ENCODE assay signal across 15 cellular contexts in the genomic region with DNA sequence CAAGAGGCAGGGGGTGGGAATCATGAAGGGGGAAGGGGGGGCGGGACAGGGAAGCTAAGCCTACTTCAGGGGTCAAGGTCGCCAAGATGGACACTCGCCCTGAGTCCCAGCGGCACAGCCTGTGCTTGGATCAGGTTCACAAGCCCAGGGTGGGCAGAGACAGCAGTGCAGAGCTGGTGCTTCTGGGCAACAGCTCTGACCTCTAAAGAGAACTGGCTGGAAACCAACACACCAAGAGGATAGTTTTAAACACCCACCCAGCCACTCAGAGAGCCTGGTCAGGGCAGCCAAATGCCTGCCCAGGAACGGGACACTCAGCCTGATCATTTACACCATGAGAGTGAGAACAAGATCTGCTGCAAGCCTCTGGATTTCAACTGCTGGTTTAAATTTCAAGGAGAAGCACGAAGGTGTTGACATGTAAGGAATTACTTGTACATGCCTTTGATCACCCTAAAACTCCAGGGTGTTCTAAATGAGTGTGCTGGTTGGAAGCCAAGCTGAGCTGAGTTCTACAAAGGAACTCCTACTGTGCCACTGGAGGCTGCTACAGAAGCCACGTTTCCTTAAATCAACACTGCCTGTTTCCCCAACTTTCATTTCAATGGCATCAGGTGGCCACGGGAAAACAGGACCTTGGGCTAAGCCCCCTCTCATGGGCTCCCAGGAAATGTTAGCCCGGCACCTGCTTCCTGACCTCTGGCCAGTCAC.
DNase-seq lines count a peak whose midpoint lies in the region; ATAC-seq and TF ChIP-seq lines count a peak whose summit lies in the region.
"Had no signal": no experiment of that assay in that cellular context is flagged by ENCODE, and none has a peak within 500 bp of the region (broad histone marks: within the 10 kb centered on the region; RNA-seq: fewer than 3 reads in every experiment).

No MANE protein-coding gene starts in this region.

- no peaks in the 10 kb centered on the region for H3K9me3 Mint-ChIP-seq in activated CD4-positive, alpha-beta T cell treated with anti-CD3 and anti-CD28 coated beads, Interleukin-2, amount 10 ng/mL, durations not matched to agents 24 days and 14 days

- intact Hi-C loops in right cardiac atrium (cut with DNase I): no loop called here
- intact Hi-C loops in activated CD4-positive, alpha-beta T cell treated with anti-CD3 and anti-CD28 coated beads, Interleukin-2, amount 10 ng/mL, durations not matched to agents 24 days and 14 days (cut with micrococcal nuclease): no loop called here

- no peak overlapping the region for H3K27ac ChIP-seq in brain microvascular endothelial cell
- H3K27ac ChIP-seq in right cardiac atrium (ENCODE audit: low read length): peak overlapping the region; percentile 83
- H3K27ac ChIP-seq in skeletal muscle tissue (ENCODE audit: low read depth, low read length): peak overlapping the region; percentile 72
- H3K27ac ChIP-seq: ascending aorta, tibial nerve had no signal

- H3K4me1 ChIP-seq in right cardiac atrium (ENCODE audit: control insufficient read depth, insufficient read depth, low read length) (peaks cover 5% of the 10 kb centered on the region), skeletal muscle tissue (ENCODE audit: control insufficient read depth in 3 of 3, insufficient read depth in 3 of 3, low read length in 3 of 3) (peaks cover 21 to 31% (median 26%) of the 10 kb centered on the region in 3 donors)

- WGBS in right cardiac atrium: 70% methylated on average over 9 of the region's 9 CpGs

- TF ChIP-seq CTCF in brain microvascular endothelial cell (IDR thresholded peaks at IDR 0.05; ENCODE audit: low read depth, low read length, missing control alignments): no peak

- no peaks in the 10 kb centered on the region for H3K36me3 ChIP-seq in brain microvascular endothelial cell (replicated peaks)
- H3K36me3 ChIP-seq in skeletal muscle tissue (ENCODE audit: control insufficient read depth in 3 of 3, insufficient read depth in 3 of 3, low read length in 3 of 3): no peaks in the 10 kb centered on the region
- H3K36me3 ChIP-seq: ascending aorta, tibial nerve had no signal

- no peaks in the 10 kb centered on the region for H3K36me3 Mint-ChIP-seq in activated CD4-positive, alpha-beta T cell treated with anti-CD3 and anti-CD28 coated beads, Interleukin-2, amount 10 ng/mL, durations not matched to agents 24 days and 14 days (ENCODE audit: low read depth)

- H3K4me1 Mint-ChIP-seq in activated CD4-positive, alpha-beta T cell treated with anti-CD3 and anti-CD28 coated beads, Interleukin-2, amount 10 ng/mL, durations not matched to agents 24 days and 14 days: no peaks in the 10 kb centered on the region

- H3K27ac Mint-ChIP-seq in activated CD4-positive, alpha-beta T cell treated with anti-CD3 and anti-CD28 coated beads, Interleukin-2, amount 10 ng/mL, durations not matched to agents 24 days and 14 days: no peak overlapping the region

- peak overlapping the region; percentile 17 to 40 (median 22) for H3K9ac ChIP-seq in skeletal muscle tissue (ENCODE audit: low read depth in 1 of 3, low read length in 3 of 3)

- no peaks in the 10 kb centered on the region for H3K27me3 Mint-ChIP-seq in activated CD4-positive, alpha-beta T cell treated with anti-CD3 and anti-CD28 coated beads, Interleukin-2, amount 10 ng/mL, durations not matched to agents 24 days and 14 days

- DNase-seq in NCI-H2107 treated with DMSO at 0.1 percent for 48 hours (lab: John Stamatoyannopoulos, UW; ENCODE audit: unreplicated experiment): peak; percentile 10
- DNase-seq in NCI-H2107 (lab: John Stamatoyannopoulos, UW): no peak
- peak; percentile 20 for DNase-seq in brain microvascular endothelial cell
- peak; percentile 57 to 81 (median 70) for DNase-seq in right cardiac atrium
- no peak for DNase-seq in activated CD4-positive, alpha-beta T cell treated with anti-CD3 and anti-CD28 coated beads, Interleukin-2, amount 10 ng/mL, durations not matched to agents 24 days and 14 days
- DNase-seq in RPMI8226: no peak
- DNase-seq: H7, mammary epithelial cell, NCI-H2081 treated with DMSO at 0.1 percent for 48 hours, PC-3 had no signal

- H3K4me3 ChIP-seq in brain microvascular endothelial cell (ENCODE audit: low read depth, low read length) (no peak overlapping the region), right cardiac atrium (ENCODE audit: low read length) (no peak overlapping the region), skeletal muscle tissue (ENCODE audit: low read length in 3 of 3) (peak overlapping the region in 2 of 3 donors; percentile 15 to 24)
- H3K4me3 ChIP-seq: ascending aorta, tibial nerve had no signal

- in situ Hi-C loops in brain microvascular endothelial cell (cut with HindIII; ENCODE audit: low pct_ligation_motif_present, low sequenced_read_pairs): no loop called here

- ATAC-seq in right cardiac atrium: peak; percentile 84 to 91
- no peak for ATAC-seq in GM19463 (IDR thresholded peaks at IDR 0.05; ENCODE audit: unreplicated experiment)
- ATAC-seq: activated CD4-positive, CD25-positive, alpha-beta regulatory T cell treated with anti-CD3 and anti-CD28 coated beads, Interleukin-2, amount 50 U/mL, for 24 hours had no signal

- H3K4me3 Mint-ChIP-seq in activated CD4-positive, alpha-beta T cell treated with anti-CD3 and anti-CD28 coated beads, Interleukin-2, amount 10 ng/mL, durations not matched to agents 24 days and 14 days: no peak overlapping the region

- H3K9me3 ChIP-seq in right cardiac atrium (ENCODE audit: control insufficient read depth, low read length): no peaks in the 10 kb centered on the region
- H3K9me3 ChIP-seq in skeletal muscle tissue (ENCODE audit: control insufficient read depth in 3 of 3, low read length in 3 of 3): no peaks in the 10 kb centered on the region
- H3K9me3 ChIP-seq: ascending aorta, tibial nerve had no signal

- no peaks in the 10 kb centered on the region for H3K27me3 ChIP-seq in brain microvascular endothelial cell (replicated peaks)
- H3K27me3 ChIP-seq in right cardiac atrium (ENCODE audit: control insufficient read depth, insufficient read depth): no peaks in the 10 kb centered on the region
- no peaks in the 10 kb centered on the region for H3K27me3 ChIP-seq in skeletal muscle tissue (ENCODE audit: control insufficient read depth in 3 of 3, insufficient read depth in 3 of 3, low read length in 3 of 3)
- H3K27me3 ChIP-seq: ascending aorta, tibial nerve had no signal

Comparison
In these comparisons a context has a peak if more than half of its experiments do, and no peak if none do; other contexts are left out.
1. DNase-seq: peak in NCI-H2107 treated with DMSO at 0.1 percent for 48 hours (single experiment), brain microvascular endothelial cell (single experiment) and right cardiac atrium (3 of 3); none in NCI-H2107 (single experiment), activated CD4-positive, alpha-beta T cell treated with anti-CD3 and anti-CD28 coated beads, Interleukin-2, amount 10 ng/mL, durations not matched to agents 24 days and 14 days (single experiment) and RPMI8226 (single experiment).
2. H3K4me3 ChIP-seq: peak in skeletal muscle tissue (2 of 3); none in brain microvascular endothelial cell (single experiment) and right cardiac atrium (single experiment).